ENCODE assay signal across 22 cellular contexts in genomic region chr10:13163859-13164258, GRCh38.
"Had no signal": no experiment of that assay in that cellular context is flagged by ENCODE, and none has a peak within 500 bp of the region (broad histone marks: within the 10 kb centered on the region; RNA-seq: fewer than 3 reads in every experiment).

No MANE protein-coding gene starts in this region.

- ATAC-seq: activated CD4-positive, alpha-beta T cell treated with anti-CD3 and anti-CD28 coated beads for 36 hours; T-cell had no signal

- H3K4me1 ChIP-seq: breast epithelium had no signal

- H3K27me3 Mint-ChIP-seq: activated CD4-positive, alpha-beta T cell treated with anti-CD3 and anti-CD28 coated beads for 36 hours; activated naive CD8-positive, alpha-beta T cell treated with anti-CD3 and anti-CD28 coated beads, Interleukin-2, amount 10 ng/mL, durations not matched to agents 7 days and 5 days; T-cell had no signal

- H3K9me3 Mint-ChIP-seq: activated naive CD8-positive, alpha-beta T cell treated with anti-CD3 and anti-CD28 coated beads, Interleukin-2, amount 10 ng/mL, durations not matched to agents 7 days and 5 days; activated T-helper 1 cell treated with anti-CD3 and anti-CD28 coated beads, Interleukin-12 subunit alpha, Interleukin-12 subunit beta, Interleukin-2, Interleukin-4 antibody, amounts not matched to agents 30 ng/mL and 10 ng/mL and 1 ng/mL, durations not matched to agents 14 hours and 24 hours and 36 hours; T-cell had no signal

- H3K36me3 ChIP-seq: adrenal gland, breast epithelium had no signal

- H3K36me3 Mint-ChIP-seq: T-cell had no signal

- H3K4me3 ChIP-seq: adrenal gland, breast epithelium, SK-N-MC had no signal

- H3K27me3 ChIP-seq: adrenal gland, breast epithelium had no signal

- H3K4me3 Mint-ChIP-seq: activated naive CD8-positive, alpha-beta T cell treated with anti-CD3 and anti-CD28 coated beads, Interleukin-2, amount 10 ng/mL, durations not matched to agents 7 days and 5 days had no signal

- H3K27ac Mint-ChIP-seq: activated CD4-positive, alpha-beta T cell treated with anti-CD3 and anti-CD28 coated beads for 36 hours; activated naive CD8-positive, alpha-beta T cell treated with anti-CD3 and anti-CD28 coated beads, Interleukin-2, amount 10 ng/mL, durations not matched to agents 7 days and 5 days; T-cell had no signal

- H3K9me3 ChIP-seq: adrenal gland, breast epithelium had no signal

- DNase-seq: activated CD4-positive, alpha-beta T cell treated with anti-CD3 and anti-CD28 coated beads for 36 hours; activated CD4-positive, alpha-beta T cell treated with anti-CD3 and anti-CD28 coated beads, Interleukin-2, amount 50 U/mL, for 4 hours; activated CD8-positive, alpha-beta memory T cell treated with anti-CD3 and anti-CD28 coated beads, Interleukin-2, amount 50 U/mL, for 4 hours; activated effector memory CD4-positive, alpha-beta T cell treated with Interleukin-2 at 50 U/mL for 16 hours; activated naive CD4-positive, alpha-beta T cell treated with anti-CD3 and anti-CD28 coated beads, Interleukin-2, amount 50 U/mL, for 16 hours; activated naive CD8-positive, alpha-beta T cell treated with anti-CD3 and anti-CD28 coated beads, Interleukin-2, amount 10 ng/mL, durations not matched to agents 7 days and 5 days; adrenal gland; anterior cingulate cortex; caudate nucleus; Kasumi-1; NCI-H1048; NCI-H146; NCI-H187 treated with DMSO at 0.1 percent for 48 hours; NCI-H2081 treated with DMSO at 0.1 percent for 48 hours; NCI-H2227 treated with DMSO at 0.1 percent for 48 hours; NCI-H526 treated with DMSO at 0.1 percent for 48 hours; NCI-H82; T-cell; WERI-Rb-1 had no signal

- H3K27ac ChIP-seq: adrenal gland, breast epithelium, SK-N-MC, WERI-Rb-1 had no signal
